Comparison of ENCODE assay signal across 17 cellular contexts in genomic region chr14:31360919-31361662, GRCh38. TPM values are rescaled to one million over a fixed set of nuclear protein-coding genes. Genes with fewer than 3 reads are reported as not detected.
DNase-seq lines count a peak whose midpoint lies in the region; ATAC-seq, FAIRE-seq and TF ChIP-seq lines count a peak whose summit lies in the region.
"Had no signal": no experiment of that assay in that cellular context is flagged by ENCODE, and none has a peak within 500 bp of the region (broad histone marks: within the 10 kb centered on the region; RNA-seq: fewer than 3 reads in every experiment).

No MANE protein-coding gene starts in this region.

- peak overlapping the region; percentile 10 for H3K4me2 ChIP-seq in astrocyte (ENCODE audit: low read length)

- H3K27ac Mint-ChIP-seq in astrocyte (ENCODE audit: unreplicated experiment): peak overlapping the region; percentile 78
- H3K27ac Mint-ChIP-seq: activated naive CD8-positive, alpha-beta T cell treated with anti-CD3 and anti-CD28 coated beads, Interleukin-2, amount 10 ng/mL, durations not matched to agents 7 days and 5 days; stimulated activated naive B cell treated with anti-CD40 and anti-IgM and Interleukin-4, amounts not matched to agents 10 μg/mL and 1 μg/mL and 100 μg/mL, for 72 hours had no signal

- no peaks in the 10 kb centered on the region for H3K9me3 Mint-ChIP-seq in astrocyte (ENCODE audit: unreplicated experiment)
- H3K9me3 Mint-ChIP-seq: activated naive CD8-positive, alpha-beta T cell treated with anti-CD3 and anti-CD28 coated beads, Interleukin-2, amount 10 ng/mL, durations not matched to agents 7 days and 5 days; stimulated activated naive B cell treated with anti-CD40 and anti-IgM and Interleukin-4, amounts not matched to agents 10 μg/mL and 1 μg/mL and 100 μg/mL, for 72 hours had no signal

- TF ChIP-seq CTCF in astrocyte (IDR thresholded peaks at IDR 0.05; ENCODE audit: insufficient read depth, low read depth, low read length): no peak

- ATAC-seq in HG03469 (IDR thresholded peaks at IDR 0.05; ENCODE audit: unreplicated experiment) (no peak), HG03378 (IDR thresholded peaks at IDR 0.05; ENCODE audit: unreplicated experiment) (no peak)
- ATAC-seq: sciatic nerve; stimulated activated naive B cell treated with anti-CD40 and anti-IgM and Interleukin-4, amounts not matched to agents 10 μg/mL and 1 μg/mL and 100 μg/mL, for 72 hours had no signal

- no peak overlapping the region for H3K4me3 ChIP-seq in astrocyte (ENCODE audit: insufficient read depth, low read depth, low read length)

- peaks cover 8% of the 10 kb centered on the region for H3K4me1 ChIP-seq in astrocyte (ENCODE audit: insufficient read depth, low read length)
- H3K4me1 ChIP-seq: Caco-2 had no signal

- H3K27me3 Mint-ChIP-seq in astrocyte (ENCODE audit: low read depth, unreplicated experiment): no peaks in the 10 kb centered on the region
- H3K27me3 Mint-ChIP-seq: activated naive CD8-positive, alpha-beta T cell treated with anti-CD3 and anti-CD28 coated beads, Interleukin-2, amount 10 ng/mL, durations not matched to agents 7 days and 5 days; stimulated activated naive B cell treated with anti-CD40 and anti-IgM and Interleukin-4, amounts not matched to agents 10 μg/mL and 1 μg/mL and 100 μg/mL, for 72 hours had no signal

- peaks cover 3% of the 10 kb centered on the region for H3K36me3 ChIP-seq in astrocyte (ENCODE audit: insufficient read depth, low read length)

- H3K9ac ChIP-seq in astrocyte (ENCODE audit: low read length): peak overlapping the region; percentile 45

- peaks cover 3% of the 10 kb centered on the region for H3K4me1 Mint-ChIP-seq in astrocyte (ENCODE audit: low read depth, unreplicated experiment)

- H3K79me2 ChIP-seq in astrocyte (ENCODE audit: insufficient read depth, low read length): no peaks in the 10 kb centered on the region

- H2AFZ ChIP-seq in astrocyte (ENCODE audit: low read depth, low read length): no peak overlapping the region

- H3K4me3 Mint-ChIP-seq in astrocyte (ENCODE audit: unreplicated experiment): no peak overlapping the region
- H3K4me3 Mint-ChIP-seq: activated naive CD8-positive, alpha-beta T cell treated with anti-CD3 and anti-CD28 coated beads, Interleukin-2, amount 10 ng/mL, durations not matched to agents 7 days and 5 days; stimulated activated naive B cell treated with anti-CD40 and anti-IgM and Interleukin-4, amounts not matched to agents 10 μg/mL and 1 μg/mL and 100 μg/mL, for 72 hours had no signal

- FAIRE-seq in astrocyte (lab: Jason Lieb, UNC): peak; percentile 47

- H4K20me1 ChIP-seq in astrocyte (ENCODE audit: insufficient read depth, low read length): no peaks in the 10 kb centered on the region

- peaks cover 6% of the 10 kb centered on the region for H3K36me3 Mint-ChIP-seq in astrocyte (ENCODE audit: low read depth, unreplicated experiment)

- H3K9me3 ChIP-seq in astrocyte (ENCODE audit: insufficient read depth, low read depth, low read length): no peaks in the 10 kb centered on the region
- H3K9me3 ChIP-seq: Caco-2 had no signal

- DNase-seq in AG08396 (ENCODE audit: low spot score) (peak; percentile 16), HT1080 (ENCODE audit: low read depth) (peak; percentile 81), astrocyte (ENCODE audit: low read depth) (peak; percentile 64), iris pigment epithelial cell (ENCODE audit: low read depth) (peak; percentile 38), caudate nucleus (lab: John Stamatoyannopoulos, UW) (no peak)
- DNase-seq in activated CD8-positive, alpha-beta memory T cell treated with anti-CD3 and anti-CD28 coated beads for 24 hours: no peak
- DNase-seq: activated CD4-positive, alpha-beta T cell treated with anti-CD3 and anti-CD28 coated beads for 1 hour; activated naive CD8-positive, alpha-beta T cell treated with anti-CD3 and anti-CD28 coated beads, Interleukin-2, amount 10 ng/mL, durations not matched to agents 7 days and 5 days; Caco-2; NCI-H146; NCI-H526; RPMI8226; stimulated activated naive B cell treated with anti-CD40 and anti-IgM and Interleukin-4, amounts not matched to agents 10 μg/mL and 1 μg/mL and 100 μg/mL, for 72 hours; T-helper 2 cell had no signal

- H3K27ac ChIP-seq in astrocyte (ENCODE audit: low read depth, low read length) (peak overlapping the region; percentile 70), caudate nucleus (ENCODE audit: low read depth, low read length) (no peak overlapping the region)

- H3K27me3 ChIP-seq in astrocyte (ENCODE audit: insufficient read depth, low read length): no peaks in the 10 kb centered on the region

RNA-seq across cellular contexts. Expression of gene HEATR5A, which starts 59.3 kb away (rescaled TPM):
- 9.9 and 13.2 TPM in 2 replicates for total RNA-seq in HT1080 (2014; rRNA removed; shearing (Covaris generic))
- polyA plus RNA-seq in HT1080 (2015; cell fraction: cytosol; rRNA removed): 10.8 TPM in 2 replicates
- 26.3 and 31.6 TPM in 2 replicates for polyA plus RNA-seq in HT1080 (2015; cell fraction: nucleus; rRNA removed)
- total RNA-seq in astrocyte: 50.7 and 56.3 TPM in 2 replicates

Comparison
In these comparisons a context has a peak if more than half of its experiments do, and no peak if none do; other contexts are left out.
1. DNase-seq: peak in AG08396 (single experiment), HT1080 (single experiment), astrocyte (single experiment) and iris pigment epithelial cell (single experiment); none in caudate nucleus (0 of 61) and activated CD8-positive, alpha-beta memory T cell treated with anti-CD3 and anti-CD28 coated beads for 24 hours (single experiment).